1 cellular context compared by ENCODE assay signal in genomic region chr14:54489318-54489683, GRCh38.
TF ChIP-seq lines count a peak whose summit lies in the region.

No MANE protein-coding gene starts in this region.

TF ChIP-seq in K562, 482 proteins besides CTCF, POLR2A, EP300 and RAD21 (continued from another document and continues in another):
- TF ChIP-seq, protein P1, sequence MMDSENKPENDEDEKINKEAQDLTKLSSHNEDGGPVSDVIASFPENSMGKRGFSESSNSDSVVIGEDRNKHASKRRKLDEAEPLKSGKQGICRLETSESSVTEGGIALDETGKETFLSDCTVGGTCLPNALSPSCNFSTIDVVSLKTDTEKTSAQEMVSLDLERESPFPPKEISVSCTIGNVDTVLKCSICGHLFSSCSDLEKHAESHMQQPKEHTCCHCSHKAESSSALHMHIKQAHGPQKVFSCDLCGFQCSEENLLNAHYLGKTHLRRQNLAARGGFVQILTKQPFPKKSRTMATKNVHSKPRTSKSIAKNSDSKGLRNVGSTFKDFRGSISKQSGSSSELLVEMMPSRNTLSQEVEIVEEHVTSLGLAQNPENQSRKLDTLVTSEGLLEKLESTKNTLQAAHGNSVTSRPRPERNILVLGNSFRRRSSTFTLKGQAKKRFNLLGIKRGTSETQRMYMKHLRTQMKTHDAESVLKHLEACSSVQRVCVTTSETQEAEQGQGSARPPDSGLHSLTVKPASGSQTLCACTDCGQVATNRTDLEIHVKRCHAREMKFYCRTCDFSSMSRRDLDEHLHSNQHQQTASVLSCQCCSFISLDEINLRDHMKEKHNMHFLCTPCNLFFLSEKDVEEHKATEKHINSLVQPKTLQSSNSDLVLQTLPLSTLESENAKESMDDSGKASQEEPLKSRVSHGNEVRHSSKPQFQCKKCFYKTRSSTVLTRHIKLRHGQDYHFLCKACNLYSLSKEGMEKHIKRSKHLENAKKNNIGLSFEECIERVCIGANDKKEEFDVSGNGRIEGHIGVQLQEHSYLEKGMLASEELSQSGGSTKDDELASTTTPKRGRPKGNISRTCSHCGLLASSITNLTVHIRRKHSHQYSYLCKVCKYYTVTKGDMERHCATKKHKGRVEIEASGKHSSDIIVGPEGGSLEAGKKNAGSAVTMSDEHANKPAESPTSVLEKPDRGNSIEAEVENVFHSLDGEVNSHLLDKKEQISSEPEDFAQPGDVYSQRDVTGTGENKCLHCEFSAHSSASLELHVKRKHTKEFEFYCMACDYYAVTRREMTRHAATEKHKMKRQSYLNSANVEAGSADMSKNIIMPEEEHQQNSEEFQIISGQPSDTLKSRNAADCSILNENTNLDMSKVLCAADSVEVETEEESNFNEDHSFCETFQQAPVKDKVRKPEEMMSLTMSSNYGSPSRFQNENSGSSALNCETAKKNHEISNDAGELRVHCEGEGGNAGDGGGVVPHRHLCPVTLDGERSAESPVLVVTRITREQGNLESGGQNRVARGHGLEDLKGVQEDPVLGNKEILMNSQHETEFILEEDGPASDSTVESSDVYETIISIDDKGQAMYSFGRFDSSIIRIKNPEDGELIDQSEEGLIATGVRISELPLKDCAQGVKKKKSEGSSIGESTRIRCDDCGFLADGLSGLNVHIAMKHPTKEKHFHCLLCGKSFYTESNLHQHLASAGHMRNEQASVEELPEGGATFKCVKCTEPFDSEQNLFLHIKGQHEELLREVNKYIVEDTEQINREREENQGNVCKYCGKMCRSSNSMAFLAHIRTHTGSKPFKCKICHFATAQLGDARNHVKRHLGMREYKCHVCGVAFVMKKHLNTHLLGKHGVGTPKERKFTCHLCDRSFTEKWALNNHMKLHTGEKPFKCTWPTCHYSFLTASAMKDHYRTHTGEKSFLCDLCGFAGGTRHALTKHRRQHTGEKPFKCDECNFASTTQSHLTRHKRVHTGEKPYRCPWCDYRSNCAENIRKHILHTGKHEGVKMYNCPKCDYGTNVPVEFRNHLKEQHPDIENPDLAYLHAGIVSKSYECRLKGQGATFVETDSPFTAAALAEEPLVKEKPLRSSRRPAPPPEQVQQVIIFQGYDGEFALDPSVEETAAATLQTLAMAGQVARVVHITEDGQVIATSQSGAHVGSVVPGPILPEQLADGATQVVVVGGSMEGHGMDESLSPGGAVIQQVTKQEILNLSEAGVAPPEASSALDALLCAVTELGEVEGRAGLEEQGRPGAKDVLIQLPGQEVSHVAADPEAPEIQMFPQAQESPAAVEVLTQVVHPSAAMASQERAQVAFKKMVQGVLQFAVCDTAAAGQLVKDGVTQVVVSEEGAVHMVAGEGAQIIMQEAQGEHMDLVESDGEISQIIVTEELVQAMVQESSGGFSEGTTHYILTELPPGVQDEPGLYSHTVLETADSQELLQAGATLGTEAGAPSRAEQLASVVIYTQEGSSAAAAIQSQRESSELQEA (IDR thresholded peaks at IDR 0.05; ENCODE audit: low read depth), result no peak
- TF ChIP-seq HNRNPUL1 (IDR thresholded peaks at IDR 0.05; ENCODE audit: low read length) (no peak), ZNF583 (CRISPR knock-in tag; IDR thresholded peaks at IDR 0.05) (no peak), ZNF639 (CRISPR knock-in tag; conservative IDR thresholded peaks at IDR 0.05 in 1 of 2, IDR thresholded peaks at IDR 0.05 in 1 of 2) (no peak; a peak in 1 of 4 replicates), THRB (CRISPR knock-in tag; conservative IDR thresholded peaks at IDR 0.05) (0 out of 2 replicates have a peak, but pooled peaks have one; percentile 39), BCOR (IDR thresholded peaks at IDR 0.05) (peak; percentile 61), KLF6 (CRISPR knock-in tag; IDR thresholded peaks at IDR 0.05; ENCODE audit: borderline replicate concordance) (no peak), ZBTB2 (IDR thresholded peaks at IDR 0.05) (0 out of 2 replicates have a peak, but pooled peaks have one; percentile 52), CBX5 (IDR thresholded peaks at IDR 0.05; ENCODE audit: borderline replicate concordance, low read depth) (no peak), KLF1 (tag; IDR thresholded peaks at IDR 0.05) (no peak), PTTG1 (tag; IDR thresholded peaks at IDR 0.05; ENCODE audit: low read depth) (no peak), SMARCA4 (IDR thresholded peaks at IDR 0.05) (0 out of 2 replicates have a peak, but pooled peaks have one; percentile 40), PPARD (CRISPR knock-in tag; IDR thresholded peaks at IDR 0.05) (no peak), CBFA2T2 (conservative IDR thresholded peaks at IDR 0.05) (no peak), GTF2B (IDR thresholded peaks at IDR 0.05; ENCODE audit: extremely low read depth, insufficient read length) (no peak), WHSC1 (IDR thresholded peaks at IDR 0.05; ENCODE audit: low read length) (no peak), MIER1 (IDR thresholded peaks at IDR 0.05; ENCODE audit: low read depth) (0 out of 2 replicates have a peak, but pooled peaks have one; percentile 46), SAFB (IDR thresholded peaks at IDR 0.05; ENCODE audit: borderline replicate concordance, low read depth, low read length) (no peak), ZNF445 (CRISPR knock-in tag; IDR thresholded peaks at IDR 0.05; ENCODE audit: low read depth) (no peak), MEF2D (tag; conservative IDR thresholded peaks at IDR 0.05; ENCODE audit: low read depth) (no peak), ZNF76 (CRISPR knock-in tag; IDR thresholded peaks at IDR 0.05; ENCODE audit: borderline replicate concordance) (no peak), ZNF740 (CRISPR knock-in tag; IDR thresholded peaks at IDR 0.05) (no peak), ZNF740 (tag; IDR thresholded peaks at IDR 0.05) (no peak), ARID2 (IDR thresholded peaks at IDR 0.05) (0 out of 2 replicates have a peak, but pooled peaks have one; percentile 12), NCOA4 (IDR thresholded peaks at IDR 0.05; ENCODE audit: partially characterized antibody) (no peak), ERF (CRISPR knock-in tag; IDR thresholded peaks at IDR 0.05) (no peak), HDAC1 (IDR thresholded peaks at IDR 0.05) (peak in 1 of 2 experiments; percentile 69; a peak in 2 of 4 replicates), CBX1 (IDR thresholded peaks at IDR 0.05; ENCODE audit: low read depth) (no peak), PRMT5 (CRISPR knock-in tag; IDR thresholded peaks at IDR 0.05) (no peak), EHMT2 (IDR thresholded peaks at IDR 0.05) (peak; percentile 60), MLLT1 (IDR thresholded peaks at IDR 0.05) (peak; percentile 61 to 92; a peak in 3 of 4 replicates), GATA2 (CRISPR knock-in tag; IDR thresholded peaks at IDR 0.05) (no peak), MCM3 (IDR thresholded peaks at IDR 0.05) (no peak)
- TF ChIP-seq, protein P2, sequence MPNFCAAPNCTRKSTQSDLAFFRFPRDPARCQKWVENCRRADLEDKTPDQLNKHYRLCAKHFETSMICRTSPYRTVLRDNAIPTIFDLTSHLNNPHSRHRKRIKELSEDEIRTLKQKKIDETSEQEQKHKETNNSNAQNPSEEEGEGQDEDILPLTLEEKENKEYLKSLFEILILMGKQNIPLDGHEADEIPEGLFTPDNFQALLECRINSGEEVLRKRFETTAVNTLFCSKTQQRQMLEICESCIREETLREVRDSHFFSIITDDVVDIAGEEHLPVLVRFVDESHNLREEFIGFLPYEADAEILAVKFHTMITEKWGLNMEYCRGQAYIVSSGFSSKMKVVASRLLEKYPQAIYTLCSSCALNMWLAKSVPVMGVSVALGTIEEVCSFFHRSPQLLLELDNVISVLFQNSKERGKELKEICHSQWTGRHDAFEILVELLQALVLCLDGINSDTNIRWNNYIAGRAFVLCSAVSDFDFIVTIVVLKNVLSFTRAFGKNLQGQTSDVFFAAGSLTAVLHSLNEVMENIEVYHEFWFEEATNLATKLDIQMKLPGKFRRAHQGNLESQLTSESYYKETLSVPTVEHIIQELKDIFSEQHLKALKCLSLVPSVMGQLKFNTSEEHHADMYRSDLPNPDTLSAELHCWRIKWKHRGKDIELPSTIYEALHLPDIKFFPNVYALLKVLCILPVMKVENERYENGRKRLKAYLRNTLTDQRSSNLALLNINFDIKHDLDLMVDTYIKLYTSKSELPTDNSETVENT (CRISPR knock-in tag; IDR thresholded peaks at IDR 0.05), result no peak
- TF ChIP-seq, protein P3, sequence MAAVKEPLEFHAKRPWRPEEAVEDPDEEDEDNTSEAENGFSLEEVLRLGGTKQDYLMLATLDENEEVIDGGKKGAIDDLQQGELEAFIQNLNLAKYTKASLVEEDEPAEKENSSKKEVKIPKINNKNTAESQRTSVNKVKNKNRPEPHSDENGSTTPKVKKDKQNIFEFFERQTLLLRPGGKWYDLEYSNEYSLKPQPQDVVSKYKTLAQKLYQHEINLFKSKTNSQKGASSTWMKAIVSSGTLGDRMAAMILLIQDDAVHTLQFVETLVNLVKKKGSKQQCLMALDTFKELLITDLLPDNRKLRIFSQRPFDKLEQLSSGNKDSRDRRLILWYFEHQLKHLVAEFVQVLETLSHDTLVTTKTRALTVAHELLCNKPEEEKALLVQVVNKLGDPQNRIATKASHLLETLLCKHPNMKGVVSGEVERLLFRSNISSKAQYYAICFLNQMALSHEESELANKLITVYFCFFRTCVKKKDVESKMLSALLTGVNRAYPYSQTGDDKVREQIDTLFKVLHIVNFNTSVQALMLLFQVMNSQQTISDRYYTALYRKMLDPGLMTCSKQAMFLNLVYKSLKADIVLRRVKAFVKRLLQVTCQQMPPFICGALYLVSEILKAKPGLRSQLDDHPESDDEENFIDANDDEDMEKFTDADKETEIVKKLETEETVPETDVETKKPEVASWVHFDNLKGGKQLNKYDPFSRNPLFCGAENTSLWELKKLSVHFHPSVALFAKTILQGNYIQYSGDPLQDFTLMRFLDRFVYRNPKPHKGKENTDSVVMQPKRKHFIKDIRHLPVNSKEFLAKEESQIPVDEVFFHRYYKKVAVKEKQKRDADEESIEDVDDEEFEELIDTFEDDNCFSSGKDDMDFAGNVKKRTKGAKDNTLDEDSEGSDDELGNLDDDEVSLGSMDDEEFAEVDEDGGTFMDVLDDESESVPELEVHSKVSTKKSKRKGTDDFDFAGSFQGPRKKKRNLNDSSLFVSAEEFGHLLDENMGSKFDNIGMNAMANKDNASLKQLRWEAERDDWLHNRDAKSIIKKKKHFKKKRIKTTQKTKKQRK (IDR thresholded peaks at IDR 0.05; ENCODE audit: borderline replicate concordance, low read depth, low read length), result no peak
- TF ChIP-seq, protein P4, sequence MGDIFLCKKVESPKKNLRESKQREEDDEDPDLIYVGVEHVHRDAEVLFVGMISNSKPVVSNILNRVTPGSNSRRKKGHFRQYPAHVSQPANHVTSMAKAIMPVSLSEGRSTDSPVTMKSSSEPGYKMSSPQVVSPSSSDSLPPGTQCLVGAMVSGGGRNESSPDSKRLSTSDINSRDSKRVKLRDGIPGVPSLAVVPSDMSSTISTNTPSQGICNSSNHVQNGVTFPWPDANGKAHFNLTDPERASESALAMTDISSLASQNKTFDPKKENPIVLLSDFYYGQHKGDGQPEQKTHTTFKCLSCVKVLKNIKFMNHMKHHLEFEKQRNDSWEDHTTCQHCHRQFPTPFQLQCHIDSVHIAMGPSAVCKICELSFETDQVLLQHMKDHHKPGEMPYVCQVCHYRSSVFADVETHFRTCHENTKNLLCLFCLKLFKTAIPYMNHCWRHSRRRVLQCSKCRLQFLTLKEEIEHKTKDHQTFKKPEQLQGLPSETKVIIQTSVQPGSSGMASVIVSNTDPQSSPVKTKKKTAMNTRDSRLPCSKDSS (IDR thresholded peaks at IDR 0.05; ENCODE audit: low read depth, partially characterized antibody), result no peak
